In genomic region chr3:13040381-13041074, GRCh38 we compare ENCODE assay signal across 8 cellular contexts. TPM values are rescaled to one million over a fixed set of nuclear protein-coding genes. Genes with fewer than 3 reads are reported as not detected.
DNase-seq lines count a peak whose midpoint lies in the region; ATAC-seq, FAIRE-seq and TF ChIP-seq lines count a peak whose summit lies in the region.

No MANE protein-coding gene starts in this region.

- peaks cover 11% of the 10 kb centered on the region for H3K4me1 Mint-ChIP-seq in CD8-positive, alpha-beta T cell (ENCODE audit: low read depth)
- peaks cover 16% of the 10 kb centered on the region for H3K4me1 Mint-ChIP-seq in activated CD8-positive, alpha-beta memory T cell treated with anti-CD3 and anti-CD28 coated beads, Interleukin-2, amount 10 ng/mL, durations not matched to agents 7 days and 5 days

- no peak overlapping the region for H3K27ac ChIP-seq in CD8-positive, alpha-beta T cell (ENCODE audit: low read depth, low read length)
- no peak overlapping the region for H3K27ac ChIP-seq in substantia nigra (ENCODE audit: low read depth, low read length, poor library complexity, severe bottlenecking)

- peak overlapping the region; percentile 1 for H3K27ac Mint-ChIP-seq in CD8-positive, alpha-beta T cell
- no peak overlapping the region for H3K27ac Mint-ChIP-seq in activated CD8-positive, alpha-beta memory T cell treated with anti-CD3 and anti-CD28 coated beads, Interleukin-2, amount 10 ng/mL, durations not matched to agents 7 days and 5 days

- no peaks in the 10 kb centered on the region for H3K9me3 Mint-ChIP-seq in CD8-positive, alpha-beta T cell
- no peaks in the 10 kb centered on the region for H3K9me3 Mint-ChIP-seq in activated CD8-positive, alpha-beta memory T cell treated with anti-CD3 and anti-CD28 coated beads, Interleukin-2, amount 10 ng/mL, durations not matched to agents 7 days and 5 days (ENCODE audit: low read depth)

- H3K9me3 ChIP-seq in CD8-positive, alpha-beta T cell (ENCODE audit: low read length): no peaks in the 10 kb centered on the region

- no peak overlapping the region for H3K4me3 Mint-ChIP-seq in CD8-positive, alpha-beta T cell
- H3K4me3 Mint-ChIP-seq in activated CD8-positive, alpha-beta memory T cell treated with anti-CD3 and anti-CD28 coated beads, Interleukin-2, amount 10 ng/mL, durations not matched to agents 7 days and 5 days: no peak overlapping the region

- intact Hi-C loops in CD8-positive, alpha-beta T cell (cut with DNase I, micrococcal nuclease): no loop called here

- no peaks in the 10 kb centered on the region for H3K27me3 Mint-ChIP-seq in CD8-positive, alpha-beta T cell (ENCODE audit: low read depth)
- no peaks in the 10 kb centered on the region for H3K27me3 Mint-ChIP-seq in activated CD8-positive, alpha-beta memory T cell treated with anti-CD3 and anti-CD28 coated beads, Interleukin-2, amount 10 ng/mL, durations not matched to agents 7 days and 5 days

- H3K36me3 ChIP-seq in CD8-positive, alpha-beta T cell (ENCODE audit: insufficient read depth, low read length): no peaks in the 10 kb centered on the region

- H3K4me3 ChIP-seq in CD8-positive, alpha-beta T cell (ENCODE audit: low read depth, low read length): no peak overlapping the region
- no peak overlapping the region for H3K4me3 ChIP-seq in foreskin fibroblast (ENCODE audit: low read depth in 1 of 2, low read length in 2 of 2)

- H3K27me3 ChIP-seq in CD8-positive, alpha-beta T cell (ENCODE audit: insufficient read depth, low read length): no peaks in the 10 kb centered on the region

- CTCF ChIA-PET in CD8-positive, alpha-beta T cell (lab: Charles Lee): interaction anchor here (0.8 to 1.4 kb wide), 2 partner anchors 31 to 43 kb away, joined by 3 read pairs; no protein-coding TSS in a partner anchor
- CTCF ChIA-PET in activated CD8-positive, alpha-beta memory T cell treated with anti-CD3 and anti-CD28 coated beads, Interleukin-2, amount 10 ng/mL, durations not matched to agents 7 days and 5 days (lab: Charles Lee): interaction anchor here (0.9 to 1.3 kb wide), 3 partner anchors 10 to 51 kb away, joined by 3 to 4 read pairs (median 3); no protein-coding TSS in a partner anchor

- FAIRE-seq in RCC 7860 (lab: Jason Lieb, UNC): no peak

- peak; percentile 22 to 62 (median 45) for DNase-seq in CD8-positive, alpha-beta T cell
- DNase-seq in activated CD8-positive, alpha-beta memory T cell treated with anti-CD3 and anti-CD28 coated beads, Interleukin-2, amount 10 ng/mL, durations not matched to agents 7 days and 5 days: peak; percentile 70
- DNase-seq in stimulated activated CD8-positive, alpha-beta memory T cell treated with anti-CD3 and anti-CD28 coated beads, Interleukin-15, amount 100 ng/mL, for 1 hour (ENCODE audit: low read depth): peak; percentile 10
- DNase-seq in RCC 7860 (ENCODE audit: low spot score) (no peak), substantia nigra (lab: John Stamatoyannopoulos, UW) (no peak), foreskin fibroblast (no peak)

- no peaks in the 10 kb centered on the region for H3K36me3 Mint-ChIP-seq in CD8-positive, alpha-beta T cell
- H3K36me3 Mint-ChIP-seq in activated CD8-positive, alpha-beta memory T cell treated with anti-CD3 and anti-CD28 coated beads, Interleukin-2, amount 10 ng/mL, durations not matched to agents 7 days and 5 days: no peaks in the 10 kb centered on the region

- POLR2A ChIA-PET in CD8-positive, alpha-beta T cell (lab: Charles Lee): no interaction called here

- H3K4me1 ChIP-seq in CD8-positive, alpha-beta T cell (ENCODE audit: insufficient read depth, low read length): peaks cover 7% of the 10 kb centered on the region

- ATAC-seq in CD8-positive, alpha-beta T cell: peak; percentile 96
- ATAC-seq in GM19351 (IDR thresholded peaks at IDR 0.05; ENCODE audit: unreplicated experiment) (peak; percentile 99), HG03139 (IDR thresholded peaks at IDR 0.05; ENCODE audit: unreplicated experiment) (peak; percentile 80)
- ATAC-seq in activated CD8-positive, alpha-beta memory T cell treated with anti-CD3 and anti-CD28 coated beads, Interleukin-2, amount 10 ng/mL, durations not matched to agents 7 days and 5 days: peak; percentile 94

- no peak for TF ChIP-seq CTCF in CD8-positive, alpha-beta T cell (IDR thresholded peaks at IDR 0.05)
- TF ChIP-seq CTCF in foreskin fibroblast (IDR thresholded peaks at IDR 0.05; ENCODE audit: low read depth, low read length): no peak

RNA-seq across cellular contexts. Expression of gene IQSEC1, which starts 32.7 kb away (rescaled TPM):
- 10 to 100 TPM; 71.2 to 79.0 TPM for total RNA-seq in CD8-positive, alpha-beta T cell
- 10 to 100 TPM; 37.6 to 71.4 TPM for total RNA-seq in activated CD8-positive, alpha-beta memory T cell treated with anti-CD3 and anti-CD28 coated beads, Interleukin-2, amount 10 ng/mL, durations not matched to agents 7 days and 5 days

Comparison
In these comparisons a context has a peak if more than half of its experiments do, and no peak if none do; other contexts are left out.
1. DNase-seq: peak in CD8-positive, alpha-beta T cell (7 of 7), activated CD8-positive, alpha-beta memory T cell treated with anti-CD3 and anti-CD28 coated beads, Interleukin-2, amount 10 ng/mL, durations not matched to agents 7 days and 5 days (single experiment) and stimulated activated CD8-positive, alpha-beta memory T cell treated with anti-CD3 and anti-CD28 coated beads, Interleukin-15, amount 100 ng/mL, for 1 hour (single experiment); none in RCC 7860 (single experiment), substantia nigra (0 of 49) and foreskin fibroblast (0 of 2).
2. Peak in every context shown above with its lines, with median percentiles within 50 percentile points of each other: ATAC-seq.